ENCODE assay signal across 8 cellular contexts in the genomic region with DNA sequence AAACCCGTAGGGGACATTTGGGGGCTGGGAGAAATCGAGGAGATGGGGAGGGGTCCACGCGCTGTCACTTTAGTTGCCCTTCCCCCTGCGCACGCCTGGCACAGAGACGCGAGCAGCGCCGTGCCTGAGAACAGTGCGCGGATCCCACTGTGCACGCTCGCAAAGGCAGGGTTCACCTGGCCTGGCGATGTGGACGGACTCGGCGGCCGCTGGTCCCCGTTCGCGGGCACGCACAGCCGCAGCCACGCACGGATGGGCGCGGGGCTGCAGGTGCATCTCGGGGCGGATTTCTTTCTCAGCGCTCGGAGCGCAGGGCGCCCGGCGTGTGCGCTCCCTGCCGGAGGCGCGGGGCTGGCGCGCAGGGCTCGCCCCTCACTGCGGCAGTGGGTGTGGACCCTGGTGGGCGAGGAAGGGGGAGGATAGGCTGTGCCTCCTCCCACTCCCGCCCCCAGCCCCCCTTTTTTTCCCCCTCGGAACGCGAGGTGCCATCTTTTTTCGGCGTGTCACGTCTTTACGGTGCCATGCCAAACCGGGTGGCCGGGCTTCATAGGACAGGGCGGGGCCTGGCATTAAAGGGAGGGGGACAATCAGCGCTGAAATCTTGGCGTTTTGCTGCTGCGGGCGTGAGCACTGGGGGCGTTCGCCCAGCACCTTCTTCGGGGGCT. TPM values are rescaled to one million over a fixed set of nuclear protein-coding genes. Genes with fewer than 3 reads are reported as not detected.
DNase-seq lines count a peak whose midpoint lies in the region; ATAC-seq and TF ChIP-seq lines count a peak whose summit lies in the region.

No MANE protein-coding gene starts in this region.

- peak overlapping the region; percentile 80 for H3K4me3 Mint-ChIP-seq in activated T-cell treated with anti-CD3 and anti-CD28 coated beads, Interleukin-2, amount 50 U/mL, for 4 hours

- peak; percentile 92 for DNase-seq in DMS79 (lab: John Stamatoyannopoulos, UW)
- peak; percentile 65 to 78 for DNase-seq in NCI-H1930 (lab: John Stamatoyannopoulos, UW)
- DNase-seq in activated T-cell treated with anti-CD3 and anti-CD28 coated beads, Interleukin-2, amount 50 U/mL, for 4 hours, result no peak
- peak; percentile 71 for DNase-seq in globus pallidus (ENCODE audit: low spot score)
- DNase-seq in pons (ENCODE audit: low spot score), result peak; percentile 49
- no peak for DNase-seq in RWPE1 (ENCODE audit: low spot score)

- no peaks in the 10 kb centered on the region for H3K9me3 Mint-ChIP-seq in activated T-cell treated with anti-CD3 and anti-CD28 coated beads, Interleukin-2, amount 50 U/mL, for 4 hours

- H3K27ac ChIP-seq in RWPE1, result no peak overlapping the region

- H3K36me3 Mint-ChIP-seq in activated T-cell treated with anti-CD3 and anti-CD28 coated beads, Interleukin-2, amount 50 U/mL, for 4 hours (ENCODE audit: insufficient read depth), result no peaks in the 10 kb centered on the region

- H3K27me3 Mint-ChIP-seq in activated T-cell treated with anti-CD3 and anti-CD28 coated beads, Interleukin-2, amount 50 U/mL, for 4 hours (ENCODE audit: low read depth), result peaks cover 41% of the 10 kb centered on the region

- H3K4me1 Mint-ChIP-seq in activated T-cell treated with anti-CD3 and anti-CD28 coated beads, Interleukin-2, amount 50 U/mL, for 4 hours (ENCODE audit: low read depth), result peaks cover 22% of the 10 kb centered on the region

- CTCF ChIA-PET in RWPE1 (lab: Yijun Ruan, JAX), result interaction anchor here (0.6 kb wide), 1 partner anchor 139 kb away, joined by 3 read pairs; no protein-coding TSS in a partner anchor

- no peak for TF ChIP-seq CTCF in RWPE1 (conservative IDR thresholded peaks at IDR 0.05; ENCODE audit: low read depth)

- ATAC-seq in activated T-cell treated with anti-CD3 and anti-CD28 coated beads, Interleukin-2, amount 50 U/mL, for 4 hours, result peak; percentile 16 to 33
- ATAC-seq in GM18502 (IDR thresholded peaks at IDR 0.05; ENCODE audit: poor library complexity, unreplicated experiment), result no peak
- no peak for ATAC-seq in GM21528 (IDR thresholded peaks at IDR 0.05; ENCODE audit: low FRiP score, unreplicated experiment)

- POLR2A ChIA-PET in RWPE1 (lab: Yijun Ruan, JAX; ENCODE audit: low non-redundant PET), result no interaction called here

RNA-seq across cellular contexts. Expression of a gene that starts 1.1 kb away (rescaled TPM):
- 1 to 10 TPM; 1.3 to 1.8 (median 1.8) TPM for total RNA-seq in activated T-cell treated with anti-CD3 and anti-CD28 coated beads, Interleukin-2, amount 50 U/mL, for 4 hours

RNA-seq across cellular contexts. Expression of a gene that starts 50.8 kb away (rescaled TPM):
- total RNA-seq in activated T-cell treated with anti-CD3 and anti-CD28 coated beads, Interleukin-2, amount 50 U/mL, for 4 hours, result not detected

Comparison
In these comparisons a context has a peak if more than half of its experiments do, and no peak if none do; other contexts are left out.
1. DNase-seq: peak in DMS79 (single experiment), NCI-H1930 (2 of 2), globus pallidus (single experiment) and pons (single experiment); none in activated T-cell treated with anti-CD3 and anti-CD28 coated beads, Interleukin-2, amount 50 U/mL, for 4 hours (single experiment) and RWPE1 (single experiment).
2. ATAC-seq: peak in activated T-cell treated with anti-CD3 and anti-CD28 coated beads, Interleukin-2, amount 50 U/mL, for 4 hours (2 of 2); none in GM18502 (single experiment) and GM21528 (single experiment).